ENCODE assay signal across 14 cellular contexts in the genomic region with DNA sequence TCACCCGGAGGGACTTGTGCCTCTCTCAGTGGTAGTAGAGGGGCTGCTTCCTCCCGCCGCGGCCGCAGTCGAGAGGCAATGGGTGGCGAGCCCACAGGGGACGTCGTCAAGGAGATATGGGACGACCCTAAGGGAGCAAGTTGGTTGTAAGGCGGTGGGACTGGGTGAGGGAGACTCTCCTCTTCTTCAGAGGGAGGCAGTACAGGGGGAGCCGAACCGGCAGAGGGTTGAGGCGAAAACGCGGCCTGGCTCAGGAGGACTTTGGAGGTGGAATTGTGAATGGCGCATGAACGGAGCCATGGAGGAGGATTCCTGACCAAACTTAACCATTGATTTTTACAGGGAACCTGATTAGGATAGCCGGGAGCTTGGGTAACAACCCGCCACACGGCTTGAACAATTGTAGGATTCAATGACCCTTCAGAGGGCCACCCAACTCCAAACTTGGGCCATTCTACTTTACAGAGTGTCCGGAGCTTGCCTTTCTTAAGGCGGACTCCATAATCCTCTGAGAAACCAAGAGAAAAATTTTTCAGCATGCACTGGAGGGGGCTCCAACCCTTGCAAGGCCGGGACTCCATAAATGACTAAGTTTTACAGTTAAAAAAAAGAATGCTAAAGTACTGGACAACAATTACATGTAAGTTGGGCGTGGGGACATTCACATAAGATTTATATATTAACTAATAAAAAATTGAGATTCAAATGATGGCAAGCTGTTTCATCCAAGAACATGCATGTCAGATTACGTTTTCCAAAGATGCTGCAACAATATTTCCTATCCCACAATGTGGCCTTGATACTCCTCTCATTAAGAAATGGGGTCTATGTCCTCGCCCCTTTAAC. TPM values are rescaled to one million over a fixed set of nuclear protein-coding genes. Genes with fewer than 3 reads are reported as not detected.
DNase-seq lines count a peak whose midpoint lies in the region; ATAC-seq and TF ChIP-seq lines count a peak whose summit lies in the region.
"Had no signal": no experiment of that assay in that cellular context is flagged by ENCODE, and none has a peak within 500 bp of the region (broad histone marks: within the 10 kb centered on the region; RNA-seq: fewer than 3 reads in every experiment).

No MANE protein-coding gene starts in this region.

- no peak overlapping the region for H3K27ac Mint-ChIP-seq in GM23338
- H3K27ac Mint-ChIP-seq: activated naive CD4-positive, alpha-beta T cell treated with anti-CD3 and anti-CD28 coated beads, Interleukin-2, amount 10 ng/mL, durations not matched to agents 7 days and 5 days had no signal

- H3F3A ChIP-seq in GM23338 (replicated peaks; ENCODE audit: low read depth): no peaks in the 10 kb centered on the region

- TF ChIP-seq CTCF in GM23338 (conservative IDR thresholded peaks at IDR 0.05; ENCODE audit: low read depth in 2 of 2) (no peak), hepatocyte (IDR thresholded peaks at IDR 0.05; ENCODE audit: poor library complexity) (no peak)

- H3K4me2 ChIP-seq in GM23338: peak overlapping the region; percentile 98
- peak overlapping the region; percentile 55 for H3K4me2 ChIP-seq in hepatocyte
- H3K4me2 ChIP-seq: BLaER1 treated with 17β-estradiol and CSF1 and Interleukin-3, amounts not matched to agents 10 nM and 100 nM had no signal

- no peaks in the 10 kb centered on the region; the same call in 1 of the 2 replicates for H4K20me1 ChIP-seq in GM23338 (replicated peaks; ENCODE audit: insufficient read depth)
- H4K20me1 ChIP-seq in hepatocyte (ENCODE audit: insufficient read depth, poor library complexity, severe bottlenecking): no peaks in the 10 kb centered on the region
- H4K20me1 ChIP-seq: BLaER1 treated with 17β-estradiol and CSF1 and Interleukin-3, amounts not matched to agents 10 nM and 100 nM had no signal

- H3K4me1 Mint-ChIP-seq in GM23338: peaks cover 14% of the 10 kb centered on the region

- peak overlapping the region; percentile 90 for H3K4me3 Mint-ChIP-seq in GM23338
- H3K4me3 Mint-ChIP-seq: activated naive CD4-positive, alpha-beta T cell treated with anti-CD3 and anti-CD28 coated beads, Interleukin-2, amount 10 ng/mL, durations not matched to agents 7 days and 5 days had no signal

- H3K4me3 ChIP-seq in GM23338 (peak overlapping the region; percentile 98), hepatocyte (no peak overlapping the region)
- no peak overlapping the region for H3K4me3 ChIP-seq in effector memory CD4-positive, alpha-beta T cell (ENCODE audit: insufficient read depth, low read depth, low read length, poor library complexity, severe bottlenecking)
- H3K4me3 ChIP-seq: BLaER1 treated with 17β-estradiol and CSF1 and Interleukin-3, amounts not matched to agents 10 nM and 100 nM; suprapubic skin had no signal

- H3K9me2 ChIP-seq in GM23338 (ENCODE audit: insufficient read depth) (no peaks in the 10 kb centered on the region), hepatocyte (replicated peaks; ENCODE audit: insufficient read depth) (no peaks in the 10 kb centered on the region)

- no peaks in the 10 kb centered on the region for H3K9me3 Mint-ChIP-seq in GM23338
- H3K9me3 Mint-ChIP-seq: activated naive CD4-positive, alpha-beta T cell treated with anti-CD3 and anti-CD28 coated beads, Interleukin-2, amount 10 ng/mL, durations not matched to agents 7 days and 5 days had no signal

- no peaks in the 10 kb centered on the region for H3K9me3 ChIP-seq in hepatocyte (ENCODE audit: low read depth)
- H3K9me3 ChIP-seq in effector memory CD4-positive, alpha-beta T cell (ENCODE audit: control insufficient read depth, low read length): no peaks in the 10 kb centered on the region
- H3K9me3 ChIP-seq: suprapubic skin had no signal

- H3K27me3 ChIP-seq in GM23338 (ENCODE audit: insufficient read depth) (peaks cover 39% of the 10 kb centered on the region), hepatocyte (no peaks in the 10 kb centered on the region)
- no peaks in the 10 kb centered on the region for H3K27me3 ChIP-seq in effector memory CD4-positive, alpha-beta T cell (replicated peaks; ENCODE audit: control insufficient read depth, insufficient read depth, low read length, poor library complexity, severe bottlenecking)
- H3K27me3 ChIP-seq: BLaER1 treated with 17β-estradiol and CSF1 and Interleukin-3, amounts not matched to agents 10 nM and 100 nM; brain microvascular endothelial cell; suprapubic skin had no signal

- 70% methylated on average over 27 of the region's 27 CpGs for WGBS in hepatocyte (ENCODE audit: low lambda C conversion rate, missing lambda C conversion rate)

- H3K79me2 ChIP-seq in GM23338 (replicated peaks; ENCODE audit: insufficient read depth) (no peaks in the 10 kb centered on the region), hepatocyte (no peaks in the 10 kb centered on the region)
- H3K79me2 ChIP-seq: parathyroid adenoma had no signal

- no peaks in the 10 kb centered on the region for H3K36me3 Mint-ChIP-seq in GM23338 (ENCODE audit: low read depth)
- H3K36me3 Mint-ChIP-seq: activated naive CD4-positive, alpha-beta T cell treated with anti-CD3 and anti-CD28 coated beads, Interleukin-2, amount 10 ng/mL, durations not matched to agents 7 days and 5 days had no signal

- peaks cover 4% of the 10 kb centered on the region for H3K27me3 Mint-ChIP-seq in GM23338 (ENCODE audit: insufficient read depth, low read depth, poor library complexity)

- DNase-seq in GM23338 (ENCODE audit: low spot score): peak; percentile 81
- DNase-seq in OCI-M2 (lab: John Stamatoyannopoulos, UW; ENCODE audit: unreplicated experiment): peak; percentile 57
- DNase-seq in hepatocyte (ENCODE audit: low spot score): no peak
- DNase-seq in retina: peak; percentile 19
- DNase-seq in effector memory CD4-positive, alpha-beta T cell: no peak
- DNase-seq: activated CD8-positive, alpha-beta memory T cell treated with anti-CD3 and anti-CD28 coated beads, Interleukin-2, amount 50 U/mL, for 4 hours; activated naive CD4-positive, alpha-beta T cell treated with anti-CD3 and anti-CD28 coated beads, Interleukin-2, amount 10 ng/mL, durations not matched to agents 7 days and 5 days; NCI-H1048 had no signal

- H3K36me3 ChIP-seq in GM23338 (ENCODE audit: insufficient read depth): no peaks in the 10 kb centered on the region
- H3K36me3 ChIP-seq in hepatocyte (replicated peaks; ENCODE audit: insufficient read depth, low read depth): no peaks in the 10 kb centered on the region
- H3K36me3 ChIP-seq in effector memory CD4-positive, alpha-beta T cell (ENCODE audit: control insufficient read depth, insufficient read depth, low read length): no peaks in the 10 kb centered on the region
- H3K36me3 ChIP-seq: brain microvascular endothelial cell, suprapubic skin had no signal

- H3K27ac ChIP-seq in GM23338 (ENCODE audit: low read depth) (no peak overlapping the region), hepatocyte (peak overlapping the region; percentile 62)
- H3K27ac ChIP-seq in effector memory CD4-positive, alpha-beta T cell (ENCODE audit: insufficient read depth, low read length, poor library complexity, severe bottlenecking): no peak overlapping the region
- H3K27ac ChIP-seq: BLaER1 treated with 17β-estradiol and CSF1 and Interleukin-3, amounts not matched to agents 10 nM and 100 nM; brain microvascular endothelial cell; parathyroid adenoma; suprapubic skin had no signal

- H3K4me1 ChIP-seq in GM23338 (ENCODE audit: insufficient read depth) (peaks cover 14% of the 10 kb centered on the region), hepatocyte (ENCODE audit: insufficient read depth) (peaks cover 20% of the 10 kb centered on the region)
- H3K4me1 ChIP-seq in effector memory CD4-positive, alpha-beta T cell (ENCODE audit: control insufficient read depth, insufficient read depth, low read length, poor library complexity, severe bottlenecking): no peaks in the 10 kb centered on the region
- H3K4me1 ChIP-seq: parathyroid adenoma, suprapubic skin had no signal

- ATAC-seq in GM23338 (peak; percentile 77), HG02642 (IDR thresholded peaks at IDR 0.05; ENCODE audit: poor library complexity, unreplicated experiment) (no peak), GM18511 (IDR thresholded peaks at IDR 0.05; ENCODE audit: unreplicated experiment) (no peak)

- peak overlapping the region; percentile 99 for H2AFZ ChIP-seq in GM23338
- peak overlapping the region; percentile 53 for H2AFZ ChIP-seq in hepatocyte

TF ChIP-seq in GM23338, 12 proteins besides CTCF, POLR2A, EP300 and RAD21:
- TF ChIP-seq, protein P1, sequence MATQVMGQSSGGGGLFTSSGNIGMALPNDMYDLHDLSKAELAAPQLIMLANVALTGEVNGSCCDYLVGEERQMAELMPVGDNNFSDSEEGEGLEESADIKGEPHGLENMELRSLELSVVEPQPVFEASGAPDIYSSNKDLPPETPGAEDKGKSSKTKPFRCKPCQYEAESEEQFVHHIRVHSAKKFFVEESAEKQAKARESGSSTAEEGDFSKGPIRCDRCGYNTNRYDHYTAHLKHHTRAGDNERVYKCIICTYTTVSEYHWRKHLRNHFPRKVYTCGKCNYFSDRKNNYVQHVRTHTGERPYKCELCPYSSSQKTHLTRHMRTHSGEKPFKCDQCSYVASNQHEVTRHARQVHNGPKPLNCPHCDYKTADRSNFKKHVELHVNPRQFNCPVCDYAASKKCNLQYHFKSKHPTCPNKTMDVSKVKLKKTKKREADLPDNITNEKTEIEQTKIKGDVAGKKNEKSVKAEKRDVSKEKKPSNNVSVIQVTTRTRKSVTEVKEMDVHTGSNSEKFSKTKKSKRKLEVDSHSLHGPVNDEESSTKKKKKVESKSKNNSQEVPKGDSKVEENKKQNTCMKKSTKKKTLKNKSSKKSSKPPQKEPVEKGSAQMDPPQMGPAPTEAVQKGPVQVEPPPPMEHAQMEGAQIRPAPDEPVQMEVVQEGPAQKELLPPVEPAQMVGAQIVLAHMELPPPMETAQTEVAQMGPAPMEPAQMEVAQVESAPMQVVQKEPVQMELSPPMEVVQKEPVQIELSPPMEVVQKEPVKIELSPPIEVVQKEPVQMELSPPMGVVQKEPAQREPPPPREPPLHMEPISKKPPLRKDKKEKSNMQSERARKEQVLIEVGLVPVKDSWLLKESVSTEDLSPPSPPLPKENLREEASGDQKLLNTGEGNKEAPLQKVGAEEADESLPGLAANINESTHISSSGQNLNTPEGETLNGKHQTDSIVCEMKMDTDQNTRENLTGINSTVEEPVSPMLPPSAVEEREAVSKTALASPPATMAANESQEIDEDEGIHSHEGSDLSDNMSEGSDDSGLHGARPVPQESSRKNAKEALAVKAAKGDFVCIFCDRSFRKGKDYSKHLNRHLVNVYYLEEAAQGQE (IDR thresholded peaks at IDR 0.05; ENCODE audit: unreplicated experiment): no peak
- TF ChIP-seq NANOG (IDR thresholded peaks at IDR 0.05; ENCODE audit: borderline replicate concordance) (no peak), POLR2AphosphoS5 (IDR thresholded peaks at IDR 0.05; ENCODE audit: low read depth) (peak; percentile 11; the same call in 1 of the 2 replicates)
TF ChIP-seq in GM23338: peak in this region for 1.

RNA-seq across cellular contexts. Expression of gene RHOBTB3, which starts 19.4 kb away (rescaled TPM):
- total RNA-seq in GM23338 (2014; rRNA removed; shearing (Covaris generic)): 8.8 and 10.0 TPM in 2 replicates
- 13.4 and 15.7 TPM in 2 replicates for polyA plus RNA-seq in GM23338 (2016; fragmentation: Nextera tagmentation; extraction: Ambion mirVana)
- 126 and 162 TPM in 2 replicates for total RNA-seq in hepatocyte
- polyA plus RNA-seq in hepatocyte: 91.3 and 113 TPM in 2 replicates

RNA-seq across cellular contexts. Expression of gene SPATA9, which starts 28.9 kb away (rescaled TPM):
- not detected in 2 replicates for total RNA-seq in GM23338 (2014; rRNA removed; shearing (Covaris generic))
- polyA plus RNA-seq in GM23338 (2016; fragmentation: Nextera tagmentation; extraction: Ambion mirVana): not detected in 2 replicates
- 0.33 TPM in 1 of 2 replicates, not detected in the other for total RNA-seq in hepatocyte
- polyA plus RNA-seq in hepatocyte: 0.17 and 1.2 TPM in 2 replicates
- total RNA-seq: suprapubic skin had no signal

Comparison
In these comparisons a context has a peak if more than half of its experiments do, and no peak if none do; other contexts are left out.
1. DNase-seq: peak in GM23338 (single experiment), OCI-M2 (single experiment) and retina (single experiment); none in hepatocyte (single experiment) and effector memory CD4-positive, alpha-beta T cell (0 of 3).
2. RNA of gene RHOBTB3, which starts 19.4 kb away (total RNA-seq): 126 to 162 TPM in hepatocyte; 8.8 to 10.0 TPM in GM23338; every median in the first group is over 10 times any median in the second.